Comparison of ENCODE assay signal across 1 cellular context in genomic region chr11:132140056-132140455, GRCh38.
TF ChIP-seq lines count a peak whose summit lies in the region.

No MANE protein-coding gene starts in this region.

TF ChIP-seq in neural cell, 6 proteins besides CTCF, POLR2A, EP300 and RAD21 (continued from another document):
- no peak for TF ChIP-seq REST (IDR thresholded peaks at IDR 0.05; ENCODE audit: borderline replicate concordance)
- TF ChIP-seq MXI1 (conservative IDR thresholded peaks at IDR 0.05; ENCODE audit: poor library complexity, severe bottlenecking), result no peak
- no peak for TF ChIP-seq SMC3 (conservative IDR thresholded peaks at IDR 0.05; ENCODE audit: poor library complexity)
- TF ChIP-seq TAF1 (IDR thresholded peaks at IDR 0.05; ENCODE audit: low read depth), result no peak
- no peak for TF ChIP-seq POLR2AphosphoS5 (IDR thresholded peaks at IDR 0.05)
